ENCODE assay signal across 8 cellular contexts in the genomic region with DNA sequence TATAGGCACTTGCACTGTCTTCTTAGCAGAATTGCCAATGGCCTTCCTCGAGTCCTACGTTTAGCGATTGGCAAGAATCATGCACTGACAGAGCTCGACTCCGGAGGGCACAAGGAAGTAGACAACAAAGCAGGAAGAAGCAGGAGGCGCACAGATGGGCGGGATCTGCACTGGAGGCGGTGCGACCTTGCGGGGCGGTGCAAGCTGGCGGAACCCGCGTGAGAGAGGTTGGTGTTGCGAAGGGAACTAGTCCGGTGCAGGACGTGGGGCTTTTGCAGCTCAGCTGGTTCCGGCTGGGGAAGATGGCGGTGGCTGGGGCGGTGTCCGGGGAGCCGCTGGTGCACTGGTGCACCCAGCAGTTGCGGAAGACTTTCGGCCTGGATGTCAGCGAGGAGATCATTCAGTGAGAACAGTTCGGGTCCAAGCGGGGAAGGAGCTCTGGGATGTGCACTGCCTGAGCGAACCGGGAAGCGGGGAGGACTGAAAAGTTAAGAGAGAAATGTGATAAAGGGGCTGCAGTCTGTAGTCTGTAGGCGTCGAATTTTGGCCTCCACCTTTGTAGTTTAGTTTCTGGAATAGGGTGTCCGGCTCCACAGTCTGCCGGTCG. TPM values are rescaled to one million over a fixed set of nuclear protein-coding genes. Genes with fewer than 3 reads are reported as not detected.
DNase-seq lines count a peak whose midpoint lies in the region; ATAC-seq and TF ChIP-seq lines count a peak whose summit lies in the region.

A gene (plus strand): TSS at position 275 of the 607 bp plus-strand sequence. CDS start 28 bp downstream, at position 303.

- ATAC-seq in GM18907 (IDR thresholded peaks at IDR 0.05; ENCODE audit: unreplicated experiment) (peak; percentile 95), HG03159 (IDR thresholded peaks at IDR 0.05; ENCODE audit: unreplicated experiment) (peak; percentile 96)
- ATAC-seq in central memory CD8-positive, alpha-beta T cell (replicated peaks; ENCODE audit: extremely low read depth, poor library complexity, severe bottlenecking), result peak; percentile 99

- 0 out of 2 replicates have a peak, but pooled peaks have one; percentile 11 for TF ChIP-seq CTCF in AG04450 (IDR thresholded peaks at IDR 0.05; ENCODE audit: low read depth, low read length)

- peak within 1 kb of the TSS; percentile 73 for H3K27ac ChIP-seq in AG04450 (ENCODE audit: low read depth, low read length)

- no peaks in the 10 kb centered on the region; the same call in 1 of the 2 replicates for H3K9me3 ChIP-seq in AG04450 (ENCODE audit: control insufficient read depth, insufficient read depth, low read length)

- H3K27me3 Mint-ChIP-seq in central memory CD8-positive, alpha-beta T cell, result no peaks in the 10 kb centered on the region

- no peaks in the 10 kb centered on the region for H3K27me3 ChIP-seq in AG04450 (ENCODE audit: control insufficient read depth, insufficient read depth, low read length)

- peak within 1 kb of the TSS; percentile 73 for H3K4me3 ChIP-seq in AG04450 (ENCODE audit: low read depth, low read length)

- H3K27ac Mint-ChIP-seq in central memory CD8-positive, alpha-beta T cell (ENCODE audit: low read depth), result peak within 1 kb of the TSS; percentile 94

- DNase-seq in AG04450 (ENCODE audit: low read depth, low spot score) (peak; percentile 94), NCI-H446 (lab: John Stamatoyannopoulos, UW) (peak; percentile 82 to 94), islet precursor cell (peak; percentile 99)
- peak; percentile 92 for DNase-seq in activated CD4-positive, CD25-positive, alpha-beta regulatory T cell treated with anti-CD3 and anti-CD28 coated beads, Interleukin-2, amount 50 U/mL, for 16 hours (ENCODE audit: low read depth, low spot score)
- peak; percentile 96 to 97 for DNase-seq in central memory CD8-positive, alpha-beta T cell (ENCODE audit: low spot score in 2 of 2)
- peak; percentile 94 to 98 (median 96) for DNase-seq in stimulated activated CD4-positive, alpha-beta T cell treated with anti-CD3 and anti-CD28 coated beads, Interleukin-12 subunit alpha, Interleukin-12 subunit beta, amount 100 ng/mL, for 48 hours (ENCODE audit: low read depth in 2 of 3, low spot score in 1 of 3)

- H3K9me3 Mint-ChIP-seq in central memory CD8-positive, alpha-beta T cell, result no peaks in the 10 kb centered on the region

- H3K36me3 Mint-ChIP-seq in central memory CD8-positive, alpha-beta T cell (ENCODE audit: insufficient read depth), result peaks cover 8% of the 10 kb centered on the region

- POLR2A ChIA-PET in AG04450 (lab: Yijun Ruan, JAX), result interaction anchor here (0.5 to 1.6 kb wide), 9 partner anchors 9 to 304 kb away, joined by 3 to 8 read pairs (median 5); a partner anchor contains a TSS

- H3K4me1 Mint-ChIP-seq in central memory CD8-positive, alpha-beta T cell, result peaks cover 24% of the 10 kb centered on the region

- H3K4me3 Mint-ChIP-seq in central memory CD8-positive, alpha-beta T cell, result peak within 1 kb of the TSS; percentile 95

- CTCF ChIA-PET in AG04450 (lab: Charles Lee), result interaction anchor here (0.9 to 1.4 kb wide), 4 partner anchors 234 to 340 kb away, joined by 3 to 5 read pairs (median 4); no protein-coding TSS in a partner anchor

RNA-seq across cellular contexts. Expression of the gene that starts here (rescaled TPM):
- polyA plus RNA-seq in AG04450 (2011; rRNA removed), result 26.5 and 28.0 TPM in 2 replicates
- polyA minus RNA-seq in AG04450 (2011; rRNA and poly(A)+ RNA removed), result 19.1 and 21.2 TPM in 2 replicates

Comparison
In these comparisons a context has a peak if more than half of its experiments do, and no peak if none do; other contexts are left out.
1. Peak in every context shown above with its lines: DNase-seq, ATAC-seq, H3K4me3 ChIP-seq and H3K27ac ChIP-seq.